In genomic region chr17:21530841-21531240, GRCh38 we compare ENCODE assay signal across 25 cellular contexts.
DNase-seq lines count a peak whose midpoint lies in the region; ATAC-seq, FAIRE-seq and TF ChIP-seq lines count a peak whose summit lies in the region.
"Had no signal": no experiment of that assay in that cellular context is flagged by ENCODE, and none has a peak within 500 bp of the region (broad histone marks: within the 10 kb centered on the region; RNA-seq: fewer than 3 reads in every experiment).

No MANE protein-coding gene starts in this region.

- no peak overlapping the region for H3K4me3 Mint-ChIP-seq in T-helper 17 cell
- H3K4me3 Mint-ChIP-seq in stimulated activated memory B cell treated with anti-CD40 and anti-IgM and Interleukin-4, amounts not matched to agents 10 μg/mL and 1 μg/mL and 100 μg/mL, for 72 hours: no peak overlapping the region
- H3K4me3 Mint-ChIP-seq: CD14-positive monocyte; CD4-positive, alpha-beta T cell; CD8-positive, alpha-beta memory T cell had no signal

- no peaks in the 10 kb centered on the region for H3K9me3 Mint-ChIP-seq in stimulated activated memory B cell treated with anti-CD40 and anti-IgM and Interleukin-4, amounts not matched to agents 10 μg/mL and 1 μg/mL and 100 μg/mL, for 72 hours
- H3K9me3 Mint-ChIP-seq: CD4-positive, alpha-beta T cell had no signal

- peaks cover 1 to 23% of the 10 kb centered on the region in 2 experiments for H3K36me3 ChIP-seq in HepG2 (replicated peaks in 1 of 2; ENCODE audit: control insufficient read depth in 1 of 2, insufficient read depth in 2 of 2, low read length in 2 of 2)
- no peaks in the 10 kb centered on the region for H3K36me3 ChIP-seq in right lobe of liver
- H3K36me3 ChIP-seq: BE2C had no signal

- no peaks in the 10 kb centered on the region for H3K9me3 ChIP-seq in HepG2 (ENCODE audit: low read length)
- no peaks in the 10 kb centered on the region for H3K9me3 ChIP-seq in right lobe of liver
- H3K9me3 ChIP-seq in T-helper 17 cell (ENCODE audit: control insufficient read depth, low read length, poor library complexity, severe bottlenecking): no peaks in the 10 kb centered on the region
- H3K9me3 ChIP-seq: A549; BE2C; BLaER1 treated with 17β-estradiol and CSF1 and Interleukin-3, amounts not matched to agents 10 nM and 100 nM; HAP-1 had no signal

- no TSS peak for BruUV-seq in HepG2 (replicated peaks; lab: Mats Ljungman, UMichigan)

- no peaks in the 10 kb centered on the region for H3K79me2 ChIP-seq in HepG2 (ENCODE audit: insufficient read depth, low read length)

- H3K27ac Mint-ChIP-seq in T-helper 17 cell: peak overlapping the region; percentile 47
- no peak overlapping the region for H3K27ac Mint-ChIP-seq in stimulated activated memory B cell treated with anti-CD40 and anti-IgM and Interleukin-4, amounts not matched to agents 10 μg/mL and 1 μg/mL and 100 μg/mL, for 72 hours
- H3K27ac Mint-ChIP-seq: CD14-positive monocyte; CD4-positive, alpha-beta T cell; CD8-positive, alpha-beta memory T cell had no signal

- TF ChIP-seq RAD21 in HepG2 (CRISPR knock-in tag; IDR thresholded peaks at IDR 0.05): no peak

- ATAC-seq in HepG2 (no peak), right lobe of liver (no peak), T-helper 17 cell (no peak), HG03135 (IDR thresholded peaks at IDR 0.05; ENCODE audit: unreplicated experiment) (no peak)
- ATAC-seq in stimulated activated memory B cell treated with anti-CD40 and anti-IgM and Interleukin-4, amounts not matched to agents 10 μg/mL and 1 μg/mL and 100 μg/mL, for 72 hours: no peak
- ATAC-seq: A549 had no signal

- H3K4me3 ChIP-seq in HepG2 (replicated peaks in 1 of 3; ENCODE audit: insufficient read depth in 1 of 3, low read depth in 2 of 3, low read length in 3 of 3): no peak overlapping the region
- H3K4me3 ChIP-seq in right lobe of liver: no peak overlapping the region
- H3K4me3 ChIP-seq: A549; BLaER1 treated with 17β-estradiol and CSF1 and Interleukin-3, amounts not matched to agents 10 nM and 100 nM; HAP-1 had no signal

- no peaks in the 10 kb centered on the region for H3K27me3 ChIP-seq in HepG2 (ENCODE audit: control insufficient read depth in 1 of 2, insufficient read depth in 2 of 2, low read length in 2 of 2)
- H3K27me3 ChIP-seq in right lobe of liver: no peaks in the 10 kb centered on the region
- H3K27me3 ChIP-seq: BE2C; BLaER1 treated with 17β-estradiol and CSF1 and Interleukin-3, amounts not matched to agents 10 nM and 100 nM had no signal

- peaks cover 9% of the 10 kb centered on the region for H3K36me3 Mint-ChIP-seq in T-helper 17 cell (ENCODE audit: low read depth)
- peaks cover 23% of the 10 kb centered on the region for H3K36me3 Mint-ChIP-seq in stimulated activated memory B cell treated with anti-CD40 and anti-IgM and Interleukin-4, amounts not matched to agents 10 μg/mL and 1 μg/mL and 100 μg/mL, for 72 hours

- in situ Hi-C loops in HepG2 (cut with HindIII; ENCODE audit: extremely low pct_ligation_motif_present, low pct_unique_long_range_greater_than_20kb): no loop called here

- DNase-seq in HepG2 (ENCODE audit: low spot score) (no peak), right lobe of liver (no peak), T-helper 17 cell (no peak), islet precursor cell (peak; percentile 43), middle frontal gyrus (ENCODE audit: extremely low spot score, low spot score) (no peak)
- DNase-seq: 8988T; ACHN; AML-193; BE2C; CD4-positive, alpha-beta T cell; CD8-positive, alpha-beta memory T cell; DMS53; DMS79 treated with DMSO at 0.1 percent for 48 hours; GF-D8; GOT3 had no signal

- no peak for TF ChIP-seq POLR2A in HepG2 (IDR thresholded peaks at IDR 0.05; ENCODE audit: insufficient read depth in 1 of 2, low read depth in 2 of 2, low read length in 2 of 2)
- no peak for TF ChIP-seq POLR2A in right lobe of liver (IDR thresholded peaks at IDR 0.05)

- intact Hi-C loops in HepG2 (cut with micrococcal nuclease; ENCODE audit: unreplicated experiment): no loop called here
- intact Hi-C loops in right lobe of liver (cut with DNase I): loop anchor here in 1 of 2 donors (10.0 kb wide), 1 partner anchor 56 kb away; no protein-coding TSS in a partner anchor

- H3K27ac ChIP-seq in HepG2 (ENCODE audit: extremely low read length, insufficient read depth, low read length): no peak overlapping the region
- H3K27ac ChIP-seq in right lobe of liver: no peak overlapping the region
- H3K27ac ChIP-seq: A549; BLaER1 treated with 17β-estradiol and CSF1 and Interleukin-3, amounts not matched to agents 10 nM and 100 nM had no signal

- TF ChIP-seq CTCF in HepG2 (CRISPR knock-in tag; IDR thresholded peaks at IDR 0.05) (no peak), right lobe of liver (IDR thresholded peaks at IDR 0.05) (no peak)

- no peaks in the 10 kb centered on the region for H3K27me3 Mint-ChIP-seq in T-helper 17 cell
- H3K27me3 Mint-ChIP-seq in stimulated activated memory B cell treated with anti-CD40 and anti-IgM and Interleukin-4, amounts not matched to agents 10 μg/mL and 1 μg/mL and 100 μg/mL, for 72 hours: no peaks in the 10 kb centered on the region
- H3K27me3 Mint-ChIP-seq: CD4-positive, alpha-beta T cell had no signal

- POLR2A ChIA-PET in HepG2 (lab: Yijun Ruan, JAX): no interaction called here

- 92% methylated on average over 7 of the region's 9 CpGs for WGBS in HepG2 (ENCODE audit: low lambda C conversion rate)
- WGBS in right lobe of liver (ENCODE audit: insufficient coverage, low coverage, low lambda C conversion rate, missing lambda C conversion rate): 92% methylated on average over 9 of the region's 9 CpGs

- CTCF ChIA-PET in HepG2 (lab: Yijun Ruan, JAX; ENCODE audit: low intra/inter-chr PET ratio, low total read pairs): no interaction called here

- FAIRE-seq in HepG2 (lab: Jason Lieb, UNC): no peak
- FAIRE-seq: A549, D721Med, GM12891, GM18507, H54 had no signal

- H2AFZ ChIP-seq in HepG2 (ENCODE audit: low read length): no peak overlapping the region

- no peak overlapping the region for H3K4me2 ChIP-seq in HepG2 (ENCODE audit: low read depth, low read length)
- H3K4me2 ChIP-seq: A549 had no signal

- H3K4me1 Mint-ChIP-seq in T-helper 17 cell: peaks cover 5% of the 10 kb centered on the region
- H3K4me1 Mint-ChIP-seq in stimulated activated memory B cell treated with anti-CD40 and anti-IgM and Interleukin-4, amounts not matched to agents 10 μg/mL and 1 μg/mL and 100 μg/mL, for 72 hours: no peaks in the 10 kb centered on the region

- no peak for TF ChIP-seq EP300 in HepG2 (IDR thresholded peaks at IDR 0.05; ENCODE audit: low read depth in 2 of 2, low read length in 2 of 2)
- no peak for TF ChIP-seq EP300 in HepG2 (CRISPR knock-in tag; IDR thresholded peaks at IDR 0.05; ENCODE audit: borderline replicate concordance)

- no peaks in the 10 kb centered on the region for H4K20me1 ChIP-seq in HepG2 (ENCODE audit: insufficient read depth, low read length)

- H3K9ac ChIP-seq in HepG2 (ENCODE audit: insufficient read depth, low read depth, low read length): no peak overlapping the region
- H3K9ac ChIP-seq: BLaER1 treated with 17β-estradiol and CSF1 and Interleukin-3, amounts not matched to agents 10 nM and 100 nM had no signal

- H3K4me1 ChIP-seq in HepG2 (ENCODE audit: insufficient read depth, low read length) (no peaks in the 10 kb centered on the region), right lobe of liver (no peaks in the 10 kb centered on the region)
- H3K4me1 ChIP-seq: A549, BE2C had no signal

TF ChIP-seq in HepG2, 621 proteins besides CTCF, POLR2A, EP300 and RAD21:
- TF ChIP-seq SMAD3 (CRISPR knock-in tag; IDR thresholded peaks at IDR 0.05): no peak
- TF ChIP-seq TEAD3 (CRISPR knock-in tag; optimal IDR thresholded peaks at IDR 0.05; ENCODE audit: borderline replicate concordance): no peak
- peak; percentile 23 for TF ChIP-seq AGO2 (optimal IDR thresholded peaks at IDR 0.05; ENCODE audit: low read depth, low read length)
- no peak for TF ChIP-seq ZNF777 (CRISPR knock-in tag; IDR thresholded peaks at IDR 0.05)
